ENCODE assay signal across 18 cellular contexts in the genomic region with DNA sequence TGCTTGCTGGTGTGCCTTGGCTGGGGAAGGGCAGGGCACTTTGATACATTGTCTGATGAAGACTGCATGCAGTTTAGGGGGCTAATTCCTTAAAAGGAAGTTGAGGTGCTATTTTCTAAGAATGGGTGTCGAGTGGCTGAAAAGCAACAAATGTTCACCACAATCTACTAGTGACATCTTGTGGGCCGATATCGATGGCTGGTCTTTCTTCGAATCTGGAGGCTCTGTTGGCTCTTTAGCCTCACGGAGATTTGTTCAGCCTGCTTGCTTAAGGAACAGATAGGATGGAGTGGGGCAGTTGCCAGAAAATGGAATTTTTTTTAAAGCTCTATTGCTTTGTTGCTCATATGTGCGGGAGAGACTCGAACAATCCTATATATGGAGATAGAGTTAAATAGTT.
DNase-seq lines count a peak whose midpoint lies in the region; ATAC-seq and TF ChIP-seq lines count a peak whose summit lies in the region.
"Had no signal": no experiment of that assay in that cellular context is flagged by ENCODE, and none has a peak within 500 bp of the region (broad histone marks: within the 10 kb centered on the region; RNA-seq: fewer than 3 reads in every experiment).

No MANE protein-coding gene starts in this region.

- no peak overlapping the region for H3K18ac ChIP-seq in H9 (ENCODE audit: insufficient read length, low read depth, low read length)

- no peaks in the 10 kb centered on the region for H3K27me3 Mint-ChIP-seq in H9 (ENCODE audit: low read depth)
- H3K27me3 Mint-ChIP-seq in neural crest cell (ENCODE audit: low read depth): no peaks in the 10 kb centered on the region
- H3K27me3 Mint-ChIP-seq: activated naive CD4-positive, alpha-beta T cell treated with anti-CD3 and anti-CD28 coated beads, Interleukin-2, amount 10 ng/mL, durations not matched to agents 7 days and 5 days; dendritic cell treated with granulocyte-macrophage colony-stimulating factor and Interleukin-4, amounts not matched to agents 40 ng/mL and 50 ng/mL, for 4 days had no signal

- H3K4me1 Mint-ChIP-seq in H9 (peaks cover 21 to 26% of the 10 kb centered on the region in 2 experiments), neural crest cell (peaks cover 15% of the 10 kb centered on the region)

- H2BK20ac ChIP-seq in H9 (ENCODE audit: low read depth, low read length, poor library complexity, severe bottlenecking): no peak overlapping the region

- H3K36me3 ChIP-seq in OCI-LY3 (replicated peaks; ENCODE audit: low read depth, low read length): no peaks in the 10 kb centered on the region
- H3K36me3 ChIP-seq: thyroid gland had no signal

- no peak overlapping the region for H3K4ac ChIP-seq in H9 (ENCODE audit: low read depth, low read length)

- H3K27ac Mint-ChIP-seq in H9 (peak overlapping the region; percentile 16 to 67 (median 50); a peak in 5 of 7 replicates), neural crest cell (ENCODE audit: unreplicated experiment) (peak overlapping the region; percentile 63)
- H3K27ac Mint-ChIP-seq: activated naive CD4-positive, alpha-beta T cell treated with anti-CD3 and anti-CD28 coated beads, Interleukin-2, amount 10 ng/mL, durations not matched to agents 7 days and 5 days; dendritic cell treated with granulocyte-macrophage colony-stimulating factor and Interleukin-4, amounts not matched to agents 40 ng/mL and 50 ng/mL, for 4 days had no signal

- no peaks in the 10 kb centered on the region for H3K9me3 ChIP-seq in H9 (ENCODE audit: control insufficient read depth, low read depth, low read length)
- no peaks in the 10 kb centered on the region for H3K9me3 ChIP-seq in OCI-LY3 (ENCODE audit: insufficient read depth, low read length)
- H3K9me3 ChIP-seq: thyroid gland had no signal

- ATAC-seq in HG02623 (IDR thresholded peaks at IDR 0.05; ENCODE audit: unreplicated experiment) (no peak), GM21515 (IDR thresholded peaks at IDR 0.05; ENCODE audit: unreplicated experiment) (no peak)

- no peak overlapping the region for H2BK5ac ChIP-seq in H9 (ENCODE audit: insufficient read length, low read length)

- no peak for TF ChIP-seq CTCF in H9 (conservative IDR thresholded peaks at IDR 0.05)
- peak; percentile 23 for TF ChIP-seq CTCF in OCI-LY3 (IDR thresholded peaks at IDR 0.05; ENCODE audit: low read depth, low read length)
- peak; percentile 35 for TF ChIP-seq CTCF in epithelial cell of proximal tubule (conservative IDR thresholded peaks at IDR 0.05; ENCODE audit: low read depth, low read length)
- no peak for TF ChIP-seq CTCF in neural crest cell (conservative IDR thresholded peaks at IDR 0.05)

- H3K4me3 Mint-ChIP-seq in H9 (no peak overlapping the region), neural crest cell (no peak overlapping the region)
- H3K4me3 Mint-ChIP-seq: activated naive CD4-positive, alpha-beta T cell treated with anti-CD3 and anti-CD28 coated beads, Interleukin-2, amount 10 ng/mL, durations not matched to agents 7 days and 5 days; dendritic cell treated with granulocyte-macrophage colony-stimulating factor and Interleukin-4, amounts not matched to agents 40 ng/mL and 50 ng/mL, for 4 days had no signal

- no peaks in the 10 kb centered on the region for H3K23me2 ChIP-seq in H9 (ENCODE audit: insufficient read length, low read depth, low read length, poor library complexity, severe bottlenecking)

- H3K9ac ChIP-seq in H9 (ENCODE audit: extremely low read depth, insufficient read length, low read length) (no peak overlapping the region), OCI-LY3 (ENCODE audit: low read length) (no peak overlapping the region)

- H3K4me1 ChIP-seq in H9 (ENCODE audit: insufficient read depth, low read length) (no peaks in the 10 kb centered on the region), OCI-LY3 (ENCODE audit: low read length) (peaks cover 14% of the 10 kb centered on the region)

- H3K56ac ChIP-seq in H9 (ENCODE audit: insufficient read length, low read depth, low read length): no peak overlapping the region

- H3K23ac ChIP-seq in H9 (ENCODE audit: insufficient read length, low read depth, low read length): no peak overlapping the region

- no peak overlapping the region for H2AK5ac ChIP-seq in H9 (ENCODE audit: insufficient read length, low read length)

- H2BK120ac ChIP-seq in H9 (ENCODE audit: low read depth, low read length, poor library complexity, severe bottlenecking): no peak overlapping the region

- WGBS in H9 (ENCODE audit: extremely low coverage, insufficient read length, low lambda C conversion rate): no CpG with 5 or more reads among the region's 7 CpGs

- no peaks in the 10 kb centered on the region for H3K79me2 ChIP-seq in H9 (ENCODE audit: insufficient read depth, low read length)
- H3K79me2 ChIP-seq in OCI-LY3 (ENCODE audit: low read length): no peaks in the 10 kb centered on the region

- no peak overlapping the region for H3T11ph ChIP-seq in H9 (ENCODE audit: low read length)

- H3K4me3 ChIP-seq in OCI-LY3 (ENCODE audit: low read length) (no peak overlapping the region), epithelial cell of proximal tubule (ENCODE audit: low read depth, low read length) (no peak overlapping the region)
- H3K4me3 ChIP-seq: thyroid gland had no signal

- CTCF ChIA-PET in HEK293T (lab: Yijun Ruan, JAX): no interaction called here

- H2BK12ac ChIP-seq in H9 (ENCODE audit: insufficient read length, low read depth, low read length): no peak overlapping the region

- H2BK15ac ChIP-seq in H9 (ENCODE audit: low read depth, low read length): no peak overlapping the region

- H3K4me2 ChIP-seq in H9 (ENCODE audit: insufficient read depth, insufficient read length, low read length) (no peak overlapping the region), OCI-LY3 (ENCODE audit: low read length) (no peak overlapping the region)

- peaks cover under 1 to 30% (median 24%) of the 10 kb centered on the region in 3 experiments for H3K36me3 Mint-ChIP-seq in H9 (ENCODE audit: insufficient read depth in 1 of 3, low read depth in 3 of 3)
- H3K36me3 Mint-ChIP-seq in neural crest cell (ENCODE audit: low read depth): peaks cover 16% of the 10 kb centered on the region
- H3K36me3 Mint-ChIP-seq: activated naive CD4-positive, alpha-beta T cell treated with anti-CD3 and anti-CD28 coated beads, Interleukin-2, amount 10 ng/mL, durations not matched to agents 7 days and 5 days had no signal

- POLR2A ChIA-PET in HEK293T (lab: Yijun Ruan, JAX): no interaction called here

- H2AFZ ChIP-seq in H9 (ENCODE audit: low read length): no peak overlapping the region
- no peak overlapping the region for H2AFZ ChIP-seq in OCI-LY3 (ENCODE audit: low read depth, low read length)

- H3K27ac ChIP-seq in H9 (ENCODE audit: insufficient read length, low read depth, low read length) (no peak overlapping the region), OCI-LY3 (ENCODE audit: low read length) (no peak overlapping the region)
- H3K27ac ChIP-seq: thyroid gland had no signal

- no peak overlapping the region for H3K14ac ChIP-seq in H9 (ENCODE audit: insufficient read depth, low read length)

- H3K27me3 ChIP-seq in H9 (ENCODE audit: insufficient read depth, low read length): no peaks in the 10 kb centered on the region
- no peaks in the 10 kb centered on the region for H3K27me3 ChIP-seq in OCI-LY3 (ENCODE audit: low read depth, low read length)
- H3K27me3 ChIP-seq: thyroid gland had no signal

- no peaks in the 10 kb centered on the region for H4K20me1 ChIP-seq in H9 (ENCODE audit: control insufficient read depth, insufficient read depth, insufficient read length)
- H4K20me1 ChIP-seq in OCI-LY3 (ENCODE audit: insufficient read depth, low read length): no peaks in the 10 kb centered on the region

- H4K91ac ChIP-seq in H9 (ENCODE audit: insufficient read length, low read depth, low read length): no peak overlapping the region

- H4K8ac ChIP-seq in H9 (replicated peaks; ENCODE audit: insufficient read length, low read depth, low read length): no peak overlapping the region

- H4K5ac ChIP-seq in H9 (ENCODE audit: insufficient read length, low read depth, low read length): no peak overlapping the region

- no peaks in the 10 kb centered on the region for H3K9me3 Mint-ChIP-seq in H9
- H3K9me3 Mint-ChIP-seq in neural crest cell: no peaks in the 10 kb centered on the region
- H3K9me3 Mint-ChIP-seq: activated naive CD4-positive, alpha-beta T cell treated with anti-CD3 and anti-CD28 coated beads, Interleukin-2, amount 10 ng/mL, durations not matched to agents 7 days and 5 days; dendritic cell treated with granulocyte-macrophage colony-stimulating factor and Interleukin-4, amounts not matched to agents 40 ng/mL and 50 ng/mL, for 4 days had no signal

- no peak for DNase-seq in H9
- no peak for DNase-seq in epithelial cell of proximal tubule (ENCODE audit: low read depth)
- no peak for DNase-seq in neural crest cell (ENCODE audit: low read depth, low spot score)
- DNase-seq in HEK293T (ENCODE audit: extremely low spot score): no peak
- DNase-seq: activated CD4-positive, alpha-beta T cell treated with anti-CD3 and anti-CD28 coated beads for 4 hours; activated CD8-positive, alpha-beta memory T cell treated with anti-CD3 and anti-CD28 coated beads, Interleukin-2, amount 50 U/mL, for 4 hours; activated naive CD4-positive, alpha-beta T cell treated with anti-CD3 and anti-CD28 coated beads, Interleukin-2, amount 10 ng/mL, durations not matched to agents 7 days and 5 days; HCEC 1CT; KBM-7; NCI-H1105 treated with DMSO at 0.1 percent for 48 hours; NCI-H2227 treated with DMSO at 0.1 percent for 48 hours; SIG-M5; stimulated activated CD4-positive, alpha-beta T cell treated with anti-CD3 and anti-CD28 coated beads, Interleukin-4, amount 100 ng/mL, for 4 hours; thyroid gland had no signal

- H3K79me1 ChIP-seq in H9 (ENCODE audit: insufficient read depth, low read depth, low read length, poor library complexity, severe bottlenecking): no peaks in the 10 kb centered on the region

TF ChIP-seq in HEK293T, 16 proteins besides CTCF, POLR2A, EP300 and RAD21:
- TF ChIP-seq BHLHE40 (IDR thresholded peaks at IDR 0.05; ENCODE audit: borderline replicate concordance) (no peak), PKNOX1 (IDR thresholded peaks at IDR 0.05) (no peak), CTBP1 (IDR thresholded peaks at IDR 0.05; ENCODE audit: borderline replicate concordance) (no peak), ARNT (IDR thresholded peaks at IDR 0.05) (no peak), TARDBP (IDR thresholded peaks at IDR 0.05) (no peak), L3MBTL2 (conservative IDR thresholded peaks at IDR 0.05) (no peak), NFRKB (IDR thresholded peaks at IDR 0.05) (no peak), FOXA1 (IDR thresholded peaks at IDR 0.05) (no peak), SP1 (IDR thresholded peaks at IDR 0.05) (no peak)
TF ChIP-seq in HEK293T: peak in this region for 0.

Comparison
In these comparisons a context has a peak if more than half of its experiments do, and no peak if none do; other contexts are left out.
1. CTCF ChIP-seq: peak in OCI-LY3 (single experiment) and epithelial cell of proximal tubule (single experiment); none in H9 (single experiment) and neural crest cell (single experiment).